ENCODE assay signal across 9 cellular contexts in genomic region chr12:89783321-89784060, GRCh38.
DNase-seq lines count a peak whose midpoint lies in the region; ATAC-seq lines count a peak whose summit lies in the region.
"Had no signal": no experiment of that assay in that cellular context is flagged by ENCODE, and none has a peak within 500 bp of the region (broad histone marks: within the 10 kb centered on the region; RNA-seq: fewer than 3 reads in every experiment).

No MANE protein-coding gene starts in this region.

- no peaks in the 10 kb centered on the region for H3K36me3 ChIP-seq in adipocyte (ENCODE audit: control insufficient read depth, insufficient read depth, low read length, severe bottlenecking)

- ATAC-seq in HG03342 (IDR thresholded peaks at IDR 0.05; ENCODE audit: unreplicated experiment), result peak; percentile 52

- DNase-seq in Ammon's horn (ENCODE audit: low spot score) (peak; percentile 14), adipocyte (ENCODE audit: low read depth) (peak; percentile 21), medulla oblongata (ENCODE audit: extremely low spot score) (peak; percentile 21), ecto neural progenitor cell (ENCODE audit: low spot score) (no peak), NCI-H1048 (lab: John Stamatoyannopoulos, UW) (no peak), NCI-H1436 (lab: John Stamatoyannopoulos, UW) (no peak)
- DNase-seq in stimulated activated CD4-positive, alpha-beta T cell treated with anti-CD3 and anti-CD28 coated beads, Interleukin-4, amount 100 ng/mL, for 4 hours, result no peak
- DNase-seq: activated gamma-delta T cell had no signal

- H3K9me3 ChIP-seq in adipocyte (ENCODE audit: control insufficient read depth, low read length), result peaks cover 7% of the 10 kb centered on the region

- H3K9ac ChIP-seq in adipocyte (ENCODE audit: low read length), result no peak overlapping the region

- no peaks in the 10 kb centered on the region for H3K4me1 ChIP-seq in adipocyte (ENCODE audit: control insufficient read depth, insufficient read depth, low read length)

- H3K27me3 ChIP-seq in adipocyte (replicated peaks; ENCODE audit: control insufficient read depth, insufficient read depth, low read length), result no peaks in the 10 kb centered on the region

- H3K4me3 ChIP-seq in adipocyte (ENCODE audit: low read length), result no peak overlapping the region

Comparison
In these comparisons a context has a peak if more than half of its experiments do, and no peak if none do; other contexts are left out.
1. DNase-seq: peak in Ammon's horn (single experiment), adipocyte (single experiment) and medulla oblongata (single experiment); none in ecto neural progenitor cell (single experiment), NCI-H1048 (single experiment), stimulated activated CD4-positive, alpha-beta T cell treated with anti-CD3 and anti-CD28 coated beads, Interleukin-4, amount 100 ng/mL, for 4 hours (0 of 2) and NCI-H1436 (single experiment).